19 cellular contexts compared by ENCODE assay signal in the genomic region with DNA sequence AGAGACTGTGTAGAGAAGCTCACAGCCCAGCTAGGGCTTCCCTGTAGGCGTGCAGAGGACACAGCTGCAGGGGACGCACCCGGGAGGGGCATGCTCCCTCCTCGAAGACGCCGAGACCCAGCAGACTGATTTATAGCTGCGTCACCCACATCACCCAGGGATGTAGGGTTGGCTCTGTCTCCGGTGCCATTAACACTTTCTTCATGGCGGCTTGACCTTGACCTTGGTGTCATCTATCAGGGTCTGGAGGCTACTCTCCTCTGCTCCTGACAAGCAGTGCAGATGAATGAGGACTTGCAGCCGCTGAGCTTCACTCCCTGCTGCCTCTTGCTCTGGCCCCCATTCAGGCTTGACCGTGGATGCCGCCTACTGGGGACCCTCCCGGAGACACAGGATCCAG.
"Had no signal": no experiment of that assay in that cellular context is flagged by ENCODE, and none has a peak within 500 bp of the region (broad histone marks: within the 10 kb centered on the region; RNA-seq: fewer than 3 reads in every experiment).

No MANE protein-coding gene starts in this region.

- ATAC-seq: effector memory CD8-positive, alpha-beta T cell; gastrocnemius medialis; heart right ventricle; psoas muscle; sciatic nerve had no signal

- H3K27ac ChIP-seq: epithelial cell of prostate, esophagus muscularis mucosa, gastrocnemius medialis, heart right ventricle, left ventricle myocardium inferior, lower lobe of right lung, parathyroid adenoma, psoas muscle, skin epidermis, stomach had no signal

- H3K4me1 ChIP-seq: esophagus muscularis mucosa, gastrocnemius medialis, heart right ventricle, left ventricle myocardium inferior, lower lobe of right lung, parathyroid adenoma, psoas muscle, stomach had no signal

- H3K9ac ChIP-seq: parathyroid adenoma had no signal

- DNase-seq: effector memory CD8-positive, alpha-beta T cell; gastrocnemius medialis; heart right ventricle; hypothalamus; left ventricle myocardium inferior; lower lobe of right lung; midbrain; retina; stimulated activated CD4-positive, alpha-beta T cell treated with anti-CD3 and anti-CD28 coated beads, Interleukin-12 subunit alpha, Interleukin-12 subunit beta, amount 100 ng/mL, for 4 hours; stimulated activated naive CD4-positive, alpha-beta T cell; stomach; substantia nigra; trophoblast cell had no signal

- H2AFZ ChIP-seq: parathyroid adenoma had no signal

- H3K4me3 ChIP-seq: esophagus muscularis mucosa, gastrocnemius medialis, heart right ventricle, left ventricle myocardium inferior, lower lobe of right lung, psoas muscle, skin epidermis, stomach had no signal

- H3K36me3 ChIP-seq: esophagus muscularis mucosa, gastrocnemius medialis, heart right ventricle, left ventricle myocardium inferior, lower lobe of right lung, stomach had no signal

- H3K9me3 ChIP-seq: gastrocnemius medialis, lower lobe of right lung, psoas muscle had no signal
